In genomic region chr5:54753753-54754152, GRCh38 we compare ENCODE assay signal across 24 cellular contexts.
"Had no signal": no experiment of that assay in that cellular context is flagged by ENCODE, and none has a peak within 500 bp of the region (broad histone marks: within the 10 kb centered on the region; RNA-seq: fewer than 3 reads in every experiment).

No MANE protein-coding gene starts in this region.

- H3K27me3 ChIP-seq: heart left ventricle, left lung, vagina had no signal

- H3K27me3 Mint-ChIP-seq: activated CD4-positive, alpha-beta memory T cell treated with anti-CD3 and anti-CD28 coated beads for 36 hours; activated CD4-positive, alpha-beta T cell treated with anti-CD3 and anti-CD28 coated beads, Interleukin-2, amount 10 ng/mL, durations not matched to agents 24 days and 14 days; natural killer cell treated with Interleukin-12 subunit alpha and Interleukin-12 subunit beta and Interleukin-15 and Interleukin-18, amount 100 ng/mL, for 72 hours; stimulated activated naive CD8-positive, alpha-beta T cell treated with anti-CD3 and anti-CD28 coated beads, Interleukin-15, Interleukin-2, amounts not matched to agents 100 ng/mL and 50 ng/mL, for 24 hours; type B pancreatic cell had no signal

- H3K9me3 Mint-ChIP-seq: activated CD4-positive, alpha-beta memory T cell treated with anti-CD3 and anti-CD28 coated beads for 36 hours; stimulated activated naive CD8-positive, alpha-beta T cell treated with anti-CD3 and anti-CD28 coated beads, Interleukin-15, Interleukin-2, amounts not matched to agents 100 ng/mL and 50 ng/mL, for 24 hours; type B pancreatic cell had no signal

- H3K36me3 Mint-ChIP-seq: activated CD4-positive, alpha-beta memory T cell treated with anti-CD3 and anti-CD28 coated beads for 36 hours; type B pancreatic cell had no signal

- H3K4me3 Mint-ChIP-seq: activated CD4-positive, alpha-beta memory T cell treated with anti-CD3 and anti-CD28 coated beads for 36 hours; natural killer cell treated with Interleukin-12 subunit alpha and Interleukin-12 subunit beta and Interleukin-15 and Interleukin-18, amount 100 ng/mL, for 72 hours; stimulated activated naive CD8-positive, alpha-beta T cell treated with anti-CD3 and anti-CD28 coated beads, Interleukin-15, Interleukin-2, amounts not matched to agents 100 ng/mL and 50 ng/mL, for 24 hours; type B pancreatic cell had no signal

- H3K36me3 ChIP-seq: heart left ventricle, left lung, lower lobe of right lung, thoracic aorta, vagina, WERI-Rb-1 had no signal

- H3K27ac Mint-ChIP-seq: activated CD4-positive, alpha-beta memory T cell treated with anti-CD3 and anti-CD28 coated beads for 36 hours; stimulated activated naive CD8-positive, alpha-beta T cell treated with anti-CD3 and anti-CD28 coated beads, Interleukin-15, Interleukin-2, amounts not matched to agents 100 ng/mL and 50 ng/mL, for 24 hours; type B pancreatic cell had no signal

- H3K9me3 ChIP-seq: heart left ventricle, left lung, lower lobe of right lung, thoracic aorta, vagina had no signal

- H3K4me3 ChIP-seq: heart left ventricle, left lung, lower lobe of right lung, thoracic aorta, vagina had no signal

- DNase-seq: activated CD4-positive, CD25-positive, alpha-beta regulatory T cell treated with anti-CD3 and anti-CD28 coated beads, Interleukin-2, amount 50 U/mL, for 72 hours; activated CD8-positive, alpha-beta memory T cell treated with anti-CD3 and anti-CD28 coated beads, Interleukin-2, amount 50 U/mL, for 4 hours; activated gamma-delta T cell; activated naive CD4-positive, alpha-beta T cell treated with anti-CD3 and anti-CD28 coated beads, Interleukin-2, amount 50 U/mL, for 16 hours; activated T-cell treated with anti-CD3 and anti-CD28 coated beads, Interleukin-2, amount 50 U/mL, for 1 hour; caudate nucleus; cortex of kidney; left lung; lower lobe of right lung; mesendoderm; posterior cingulate gyrus; right cardiac atrium; stimulated activated CD4-positive, alpha-beta T cell treated with anti-CD3 and anti-CD28 coated beads, Interleukin-2, amount 100 ng/mL, for 48 hours; T-helper 9 cell; WERI-Rb-1 had no signal

- FAIRE-seq: endothelial cell of umbilical vein had no signal

- H3K27ac ChIP-seq: left lung, lower lobe of right lung, thoracic aorta, vagina, WERI-Rb-1 had no signal

- H3K4me1 ChIP-seq: lower lobe of right lung, vagina had no signal
